Comparison of ENCODE assay signal across 3 cellular contexts in genomic region chr1:93770640-93771039, GRCh38.
TF ChIP-seq lines count a peak whose summit lies in the region.

No MANE protein-coding gene starts in this region.

TF ChIP-seq in SK-N-SH, 30 proteins besides CTCF, POLR2A, EP300 and RAD21:
- TF ChIP-seq GATA2 (CRISPR knock-in tag; IDR thresholded peaks at IDR 0.05) (no peak), MAX (IDR thresholded peaks at IDR 0.05; ENCODE audit: low read depth) (no peak), REST (IDR thresholded peaks at IDR 0.05; ENCODE audit: low read depth, low read length) (peak; percentile 95)

TF ChIP-seq in SK-N-SH treated with all-trans-retinoic acid at 6 μM for 48 hours, 23 proteins besides CTCF, POLR2A, EP300 and RAD21:
- TF ChIP-seq GLIS3 (CRISPR knock-in tag; IDR thresholded peaks at IDR 0.05): no peak
- TF ChIP-seq SNAI2 (CRISPR knock-in tag; IDR thresholded peaks at IDR 0.05): no peak
- TF ChIP-seq RARB (CRISPR knock-in tag; IDR thresholded peaks at IDR 0.05): no peak
- no peak for TF ChIP-seq ARNTL (CRISPR knock-in tag; IDR thresholded peaks at IDR 0.05; ENCODE audit: borderline replicate concordance, low read depth)
- no peak for TF ChIP-seq CSDC2 (CRISPR knock-in tag; IDR thresholded peaks at IDR 0.05)
- TF ChIP-seq ZFP30 (CRISPR knock-in tag; IDR thresholded peaks at IDR 0.05): no peak
- no peak for TF ChIP-seq BACH2 (CRISPR knock-in tag; IDR thresholded peaks at IDR 0.05; ENCODE audit: borderline replicate concordance)
- TF ChIP-seq, protein P1, sequence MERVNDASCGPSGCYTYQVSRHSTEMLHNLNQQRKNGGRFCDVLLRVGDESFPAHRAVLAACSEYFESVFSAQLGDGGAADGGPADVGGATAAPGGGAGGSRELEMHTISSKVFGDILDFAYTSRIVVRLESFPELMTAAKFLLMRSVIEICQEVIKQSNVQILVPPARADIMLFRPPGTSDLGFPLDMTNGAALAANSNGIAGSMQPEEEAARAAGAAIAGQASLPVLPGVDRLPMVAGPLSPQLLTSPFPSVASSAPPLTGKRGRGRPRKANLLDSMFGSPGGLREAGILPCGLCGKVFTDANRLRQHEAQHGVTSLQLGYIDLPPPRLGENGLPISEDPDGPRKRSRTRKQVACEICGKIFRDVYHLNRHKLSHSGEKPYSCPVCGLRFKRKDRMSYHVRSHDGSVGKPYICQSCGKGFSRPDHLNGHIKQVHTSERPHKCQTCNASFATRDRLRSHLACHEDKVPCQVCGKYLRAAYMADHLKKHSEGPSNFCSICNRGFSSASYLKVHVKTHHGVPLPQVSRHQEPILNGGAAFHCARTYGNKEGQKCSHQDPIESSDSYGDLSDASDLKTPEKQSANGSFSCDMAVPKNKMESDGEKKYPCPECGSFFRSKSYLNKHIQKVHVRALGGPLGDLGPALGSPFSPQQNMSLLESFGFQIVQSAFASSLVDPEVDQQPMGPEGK (CRISPR knock-in tag; IDR thresholded peaks at IDR 0.05; ENCODE audit: borderline replicate concordance): no peak
- TF ChIP-seq ZNF70 (CRISPR knock-in tag; IDR thresholded peaks at IDR 0.05): no peak
- no peak for TF ChIP-seq TOX (CRISPR knock-in tag; IDR thresholded peaks at IDR 0.05; ENCODE audit: borderline replicate concordance)
- no peak for TF ChIP-seq ZNF565 (CRISPR knock-in tag; conservative IDR thresholded peaks at IDR 0.05; ENCODE audit: low read depth)
- no peak for TF ChIP-seq TSHZ2 (CRISPR knock-in tag; IDR thresholded peaks at IDR 0.05)

TF ChIP-seq in H1, 55 proteins besides CTCF, POLR2A, EP300 and RAD21:
- TF ChIP-seq CEBPB (IDR thresholded peaks at IDR 0.05; ENCODE audit: low read depth, low read length) (no peak), CHD2 (IDR thresholded peaks at IDR 0.05; ENCODE audit: low read length) (no peak), YY1 (IDR thresholded peaks at IDR 0.05; ENCODE audit: low read depth, low read length) (peak; percentile 71; the same call in 1 of the 2 replicates), BCL11A (IDR thresholded peaks at IDR 0.05; ENCODE audit: low read depth in 2 of 2, low read length in 2 of 2) (no peak)
TF ChIP-seq in H1: peak in this region for 1.
